In genomic region chr7:15159239-15159638, GRCh38 we compare ENCODE assay signal across 18 cellular contexts.
DNase-seq lines count a peak whose midpoint lies in the region; ATAC-seq and TF ChIP-seq lines count a peak whose summit lies in the region.
"Had no signal": no experiment of that assay in that cellular context is flagged by ENCODE, and none has a peak within 500 bp of the region (broad histone marks: within the 10 kb centered on the region; RNA-seq: fewer than 3 reads in every experiment).

No MANE protein-coding gene starts in this region.

- no peak for DNase-seq in SK-N-SH
- DNase-seq in fibroblast of the aortic adventitia (ENCODE audit: low read depth), result peak; percentile 14
- DNase-seq in sigmoid colon, result no peak
- DNase-seq in heart left ventricle, result no peak
- no peak for DNase-seq in Karpas-422
- DNase-seq in activated CD4-positive, alpha-beta T cell treated with anti-CD3 and anti-CD28 coated beads, Interleukin-2, amount 50 U/mL, for 48 hours, result no peak
- DNase-seq: AML-193; Caco-2; CD8-positive, alpha-beta memory T cell; DND-41; GDM1; GM23248 had no signal

- no peak overlapping the region for H3K4me3 Mint-ChIP-seq in nephron
- H3K4me3 Mint-ChIP-seq: CD8-positive, alpha-beta memory T cell had no signal

- CTCF ChIA-PET in SK-N-SH (lab: Yijun Ruan, JAX), result no interaction called here

- no peaks in the 10 kb centered on the region for H3K27me3 ChIP-seq in SK-N-SH (ENCODE audit: insufficient read depth)
- no peaks in the 10 kb centered on the region for H3K27me3 ChIP-seq in sigmoid colon
- no peaks in the 10 kb centered on the region for H3K27me3 ChIP-seq in heart left ventricle
- H3K27me3 ChIP-seq in Karpas-422 (ENCODE audit: low read length), result no peaks in the 10 kb centered on the region
- H3K27me3 ChIP-seq: BLaER1 had no signal

- H3K36me3 ChIP-seq in SK-N-SH (replicated peaks in 1 of 2; ENCODE audit: control insufficient read depth in 1 of 2, insufficient read depth in 2 of 2, low read length in 1 of 2) (no peaks in the 10 kb centered on the region), sigmoid colon (no peaks in the 10 kb centered on the region), heart left ventricle (no peaks in the 10 kb centered on the region), Karpas-422 (ENCODE audit: insufficient read depth, low read length) (no peaks in the 10 kb centered on the region)
- H3K36me3 ChIP-seq: BLaER1 had no signal

- no peaks in the 10 kb centered on the region for H3F3A ChIP-seq in SK-N-SH (replicated peaks; ENCODE audit: insufficient read depth)

- H3K79me2 ChIP-seq in SK-N-SH (ENCODE audit: insufficient read depth) (no peaks in the 10 kb centered on the region), Karpas-422 (ENCODE audit: low read length) (no peaks in the 10 kb centered on the region)

- no peak overlapping the region for H3K4me3 ChIP-seq in SK-N-SH (ENCODE audit: low read depth in 2 of 2, low read length in 1 of 2)
- H3K4me3 ChIP-seq in fibroblast of the aortic adventitia (ENCODE audit: low read depth, low read length), result no peak overlapping the region
- H3K4me3 ChIP-seq in sigmoid colon, result no peak overlapping the region
- no peak overlapping the region for H3K4me3 ChIP-seq in heart left ventricle
- H3K4me3 ChIP-seq in Karpas-422 (ENCODE audit: low read length), result no peak overlapping the region
- H3K4me3 ChIP-seq: BLaER1, GM23248 had no signal

- H3K9me3 Mint-ChIP-seq in nephron, result peaks cover 6% of the 10 kb centered on the region

- peaks cover 0 to 5% of the 10 kb centered on the region in 2 experiments; a peak in 3 of 4 replicates for H3K4me1 ChIP-seq in SK-N-SH (ENCODE audit: control insufficient read depth in 1 of 2, insufficient read depth in 2 of 2, low read depth in 1 of 2, low read length in 1 of 2)
- peaks cover 0 to 47% (median 28%) of the 10 kb centered on the region in 4 donors for H3K4me1 ChIP-seq in sigmoid colon
- peaks cover 0 to 9% (median 0%) of the 10 kb centered on the region in 12 donors for H3K4me1 ChIP-seq in heart left ventricle
- H3K4me1 ChIP-seq in Karpas-422 (ENCODE audit: low read length), result no peaks in the 10 kb centered on the region
- H3K4me1 ChIP-seq: Caco-2 had no signal

- H3K9me3 ChIP-seq in SK-N-SH, result no peaks in the 10 kb centered on the region
- no peaks in the 10 kb centered on the region for H3K9me3 ChIP-seq in sigmoid colon
- peaks cover 0 to 7% (median 0%) of the 10 kb centered on the region in 12 donors for H3K9me3 ChIP-seq in heart left ventricle
- peaks cover 18% of the 10 kb centered on the region for H3K9me3 ChIP-seq in Karpas-422 (ENCODE audit: low read length)
- H3K9me3 ChIP-seq: BLaER1, Caco-2 had no signal

- WGBS in SK-N-SH (ENCODE audit: low lambda C conversion rate), result 0% methylated on average over 1 of the region's 1 CpG
- 53 to 61% methylated on average over 1 of the region's 1 CpG for WGBS in sigmoid colon, 2 donors
- WGBS in heart left ventricle, 4 donors, result 0 to 66% (median 51%) methylated on average over 1 of the region's 1 CpG

- intact Hi-C loops in sigmoid colon (cut with DNase I) (no loop called here), heart left ventricle (cut with DNase I) (no loop called here)

- no peaks in the 10 kb centered on the region for H3K27me3 Mint-ChIP-seq in nephron (ENCODE audit: low read depth)
- H3K27me3 Mint-ChIP-seq: CD8-positive, alpha-beta memory T cell had no signal

- no peaks in the 10 kb centered on the region for H3K9me2 ChIP-seq in SK-N-SH
- no peaks in the 10 kb centered on the region for H3K9me2 ChIP-seq in Karpas-422 (replicated peaks; ENCODE audit: insufficient read depth, low read length)

- H3K27ac ChIP-seq in SK-N-SH (ENCODE audit: low read depth in 2 of 2, low read length in 1 of 2) (peak overlapping the region in 1 of 2 experiments; percentile 18; a peak in 3 of 4 replicates), sigmoid colon (peak overlapping the region in 3 of 4 donors; percentile 7 to 57 (median 35)), heart left ventricle (no peak overlapping the region), Karpas-422 (ENCODE audit: low read length) (no peak overlapping the region)
- H3K27ac ChIP-seq: 22Rv1, BLaER1, GM23248, HL-60 had no signal

- H4K20me1 ChIP-seq in SK-N-SH (ENCODE audit: insufficient read depth) (no peaks in the 10 kb centered on the region), Karpas-422 (ENCODE audit: insufficient read depth, low read depth, low read length) (no peaks in the 10 kb centered on the region)
- H4K20me1 ChIP-seq: BLaER1 had no signal

- peaks cover 14% of the 10 kb centered on the region for H3K4me1 Mint-ChIP-seq in nephron
- H3K4me1 Mint-ChIP-seq: CD8-positive, alpha-beta memory T cell had no signal

- TF ChIP-seq CTCF in SK-N-SH (IDR thresholded peaks at IDR 0.05) (no peak), fibroblast of the aortic adventitia (IDR thresholded peaks at IDR 0.05; ENCODE audit: insufficient read depth, low read length) (no peak), nephron (IDR thresholded peaks at IDR 0.05; ENCODE audit: unreplicated experiment in 3 of 3) (no peak), sigmoid colon (IDR thresholded peaks at IDR 0.05) (no peak), heart left ventricle (IDR thresholded peaks at IDR 0.05) (no peak)

- no peaks in the 10 kb centered on the region for H3K36me3 Mint-ChIP-seq in nephron (ENCODE audit: low read depth)
- H3K36me3 Mint-ChIP-seq: CD8-positive, alpha-beta memory T cell had no signal

- TF ChIP-seq EP300 in SK-N-SH (IDR thresholded peaks at IDR 0.05; ENCODE audit: borderline replicate concordance in 1 of 2, low read depth in 1 of 2, low read length in 1 of 2) (no peak), sigmoid colon (IDR thresholded peaks at IDR 0.05) (no peak)

- H2AFZ ChIP-seq in SK-N-SH (ENCODE audit: low read depth) (no peak overlapping the region), Karpas-422 (ENCODE audit: low read length) (no peak overlapping the region)
- H2AFZ ChIP-seq: GM23248 had no signal

- H3K4me2 ChIP-seq in SK-N-SH (no peak overlapping the region), Karpas-422 (ENCODE audit: low read depth, low read length, poor library complexity, severe bottlenecking) (no peak overlapping the region)
- H3K4me2 ChIP-seq: BLaER1 had no signal

- H3K27ac Mint-ChIP-seq in nephron, result peak overlapping the region; percentile 37 to 70 (median 43)
- H3K27ac Mint-ChIP-seq: CD8-positive, alpha-beta memory T cell had no signal

- H3K9ac ChIP-seq in SK-N-SH (no peak overlapping the region), Karpas-422 (ENCODE audit: low read length) (no peak overlapping the region)
- H3K9ac ChIP-seq: BLaER1, GM23248 had no signal

- POLR2A ChIA-PET in SK-N-SH (lab: Yijun Ruan, JAX), result no interaction called here

- no peak for TF ChIP-seq RAD21 in SK-N-SH (IDR thresholded peaks at IDR 0.05; ENCODE audit: low read length)

- ATAC-seq in heart left ventricle (no peak), GM19023 (IDR thresholded peaks at IDR 0.05; ENCODE audit: unreplicated experiment) (no peak)
- ATAC-seq: HCT116 had no signal

- TF ChIP-seq POLR2A in sigmoid colon (IDR thresholded peaks at IDR 0.05), result no peak
- TF ChIP-seq POLR2A in heart left ventricle (IDR thresholded peaks at IDR 0.05), result no peak

TF ChIP-seq in SK-N-SH, 30 proteins besides CTCF, POLR2A, EP300 and RAD21:
- TF ChIP-seq PBX3 (IDR thresholded peaks at IDR 0.05), result 0 out of 2 replicates have a peak, but pooled peaks have one; percentile 15
- peak; percentile 26; the same call in 1 of the 2 replicates for TF ChIP-seq TCF12 (IDR thresholded peaks at IDR 0.05)
- TF ChIP-seq TAF1 (IDR thresholded peaks at IDR 0.05; ENCODE audit: borderline replicate concordance, low read depth, low read length), result no peak

Comparison
In these comparisons a context has a peak if more than half of its experiments do, and no peak if none do; other contexts are left out.
1. H3K27ac ChIP-seq: peak in sigmoid colon (3 of 4); none in heart left ventricle (0 of 12) and Karpas-422 (single experiment).